ENCODE assay signal across 14 cellular contexts in the genomic region with DNA sequence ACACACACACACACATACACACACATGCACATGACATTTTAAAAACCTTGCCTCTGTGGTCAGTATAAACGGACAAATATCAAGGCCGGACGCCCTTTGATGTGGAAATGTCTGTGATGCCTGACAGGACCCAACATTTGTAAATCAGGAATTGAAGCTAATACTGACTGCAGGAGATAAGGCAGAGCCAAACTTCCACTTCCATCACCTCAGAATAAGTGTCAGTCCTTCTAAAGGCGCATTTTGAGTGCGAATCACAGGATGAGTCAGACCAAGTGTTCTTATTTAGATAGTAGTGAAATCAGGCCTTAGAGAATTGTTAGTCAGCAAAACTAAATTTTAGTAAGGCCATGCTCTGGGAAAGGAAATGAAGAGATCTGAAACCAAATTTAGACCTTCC.
A peak's percentile ranks its signal among the peaks of the same experiment; 100 is the strongest.
DNase-seq lines count a peak whose midpoint lies in the region; ATAC-seq and TF ChIP-seq lines count a peak whose summit lies in the region.
"Had no signal": no experiment of that assay in that cellular context is flagged by ENCODE, and none has a peak within 500 bp of the region (broad histone marks: within the 10 kb centered on the region; RNA-seq: fewer than 3 reads in every experiment).

No MANE protein-coding gene starts in this region.

- no peaks in the 10 kb centered on the region for H3K4me1 ChIP-seq in prostate gland (replicated peaks)
- H3K4me1 ChIP-seq: pancreas, tibial nerve had no signal

- H3K4me1 Mint-ChIP-seq in HFFc6 (ENCODE audit: low read depth), result peaks cover 73% of the 10 kb centered on the region
- H3K4me1 Mint-ChIP-seq: mesothelial cell of epicardium had no signal

- H3K36me3 ChIP-seq in prostate gland, result no peaks in the 10 kb centered on the region
- H3K36me3 ChIP-seq: pancreas, tibial nerve had no signal

- POLR2A ChIA-PET in RWPE1 (lab: Yijun Ruan, JAX; ENCODE audit: low non-redundant PET), result no interaction called here

- H3K4me3 ChIP-seq in AG10803 (ENCODE audit: low read length), result no peak overlapping the region
- no peak overlapping the region for H3K4me3 ChIP-seq in prostate gland
- H3K4me3 ChIP-seq: pancreas, tibial nerve had no signal

- no peaks in the 10 kb centered on the region for H3K9me3 Mint-ChIP-seq in HFFc6

- H3K36me3 Mint-ChIP-seq in HFFc6 (ENCODE audit: low read depth), result no peaks in the 10 kb centered on the region
- H3K36me3 Mint-ChIP-seq: activated naive CD8-positive, alpha-beta T cell; mesothelial cell of epicardium had no signal

- no peak for ATAC-seq in GM19328 (IDR thresholded peaks at IDR 0.05; ENCODE audit: unreplicated experiment)
- ATAC-seq: pancreas had no signal

- CTCF ChIA-PET in RWPE1 (lab: Yijun Ruan, JAX), result interaction anchor here (0.6 to 0.9 kb wide), 3 partner anchors 12 to 213 kb away, joined by 3 to 4 read pairs (median 3); no protein-coding TSS in a partner anchor

- H3K27ac ChIP-seq in RWPE1 (no peak overlapping the region), prostate gland (no peak overlapping the region)
- H3K27ac ChIP-seq: pancreas, tibial nerve had no signal

- peaks cover 1% of the 10 kb centered on the region; the same call in 1 of the 2 replicates for H3K27me3 Mint-ChIP-seq in HFFc6 (ENCODE audit: insufficient read depth)
- H3K27me3 Mint-ChIP-seq: activated naive CD8-positive, alpha-beta T cell had no signal

- no peaks in the 10 kb centered on the region for H3K27me3 ChIP-seq in prostate gland (replicated peaks; ENCODE audit: insufficient read depth)
- H3K27me3 ChIP-seq: pancreas, tibial nerve had no signal

- DNase-seq in AG10803 (ENCODE audit: low read depth), result peak; percentile 42
- peak; percentile 37 for DNase-seq in HFFc6
- peak; percentile 74 for DNase-seq in RPMI7951 (ENCODE audit: low read depth)
- peak; percentile 31 for DNase-seq in inferior parietal cortex (ENCODE audit: extremely low spot score)
- DNase-seq in RWPE1 (ENCODE audit: low spot score), result no peak
- no peak for DNase-seq in foreskin melanocyte
- no peak for DNase-seq in prostate gland (ENCODE audit: low spot score)
- DNase-seq: activated CD8-positive, alpha-beta memory T cell treated with anti-CD3 and anti-CD28 coated beads, Interleukin-2, amount 50 U/mL, for 48 hours; NCI-H2171; pancreas had no signal

- no peaks in the 10 kb centered on the region for H3K9me3 ChIP-seq in prostate gland
- H3K9me3 ChIP-seq: pancreas, tibial nerve had no signal

- H3K4me3 Mint-ChIP-seq in HFFc6, result peak overlapping the region; percentile 36
- H3K4me3 Mint-ChIP-seq: activated naive CD8-positive, alpha-beta T cell; mesothelial cell of epicardium had no signal

- TF ChIP-seq POLR2A in prostate gland (IDR thresholded peaks at IDR 0.05), result no peak

- 87% methylated on average over 5 of the region's 5 CpGs for WGBS in prostate gland

- intact Hi-C loops in prostate gland (cut with DNase I), result no loop called here

- TF ChIP-seq CTCF in AG10803 (conservative IDR thresholded peaks at IDR 0.05; ENCODE audit: low read length), result no peak
- no peak for TF ChIP-seq CTCF in HFFc6 (IDR thresholded peaks at IDR 0.05)
- TF ChIP-seq CTCF in RWPE1 (conservative IDR thresholded peaks at IDR 0.05; ENCODE audit: low read depth), result no peak
- TF ChIP-seq CTCF in prostate gland (IDR thresholded peaks at IDR 0.05), result no peak

- H3K27ac Mint-ChIP-seq in HFFc6, result peak overlapping the region; percentile 81
- H3K27ac Mint-ChIP-seq: activated naive CD8-positive, alpha-beta T cell; mesothelial cell of epicardium had no signal

Comparison
In these comparisons a context has a peak if more than half of its experiments do, and no peak if none do; other contexts are left out.
1. DNase-seq: peak in AG10803 (single experiment), HFFc6 (single experiment), RPMI7951 (single experiment) and inferior parietal cortex (single experiment); none in RWPE1 (single experiment), foreskin melanocyte (single experiment) and prostate gland (single experiment).